1 cellular context compared by ENCODE assay signal in genomic region chr1:2685671-2686070, GRCh38. TPM values are rescaled to one million over a fixed set of nuclear protein-coding genes. Genes with fewer than 3 reads are reported as not detected.
"Had no signal": no experiment of that assay in that cellular context is flagged by ENCODE, and none has a peak within 500 bp of the region (broad histone marks: within the 10 kb centered on the region; RNA-seq: fewer than 3 reads in every experiment).

No MANE protein-coding gene starts in this region.

RNA-seq across cellular contexts. Expression of gene MMEL1, which starts 52.9 kb away (rescaled TPM):
- total RNA-seq: thoracic aorta had no signal
